Comparison of ENCODE assay signal across 10 cellular contexts in genomic region chr7:41699532-41699931, GRCh38. TPM values are rescaled to one million over a fixed set of nuclear protein-coding genes. Genes with fewer than 3 reads are reported as not detected.
DNase-seq lines count a peak whose midpoint lies in the region; ATAC-seq, FAIRE-seq and TF ChIP-seq lines count a peak whose summit lies in the region.
"Had no signal": no experiment of that assay in that cellular context is flagged by ENCODE, and none has a peak within 500 bp of the region (broad histone marks: within the 10 kb centered on the region; RNA-seq: fewer than 3 reads in every experiment).

No MANE protein-coding gene starts in this region.

- no peak for TF ChIP-seq POLR2A in testis (IDR thresholded peaks at IDR 0.05)

- H3K27ac ChIP-seq in ectodermal cell (ENCODE audit: insufficient read depth, low read depth, low read length, poor library complexity, severe bottlenecking) (no peak overlapping the region), testis (peak overlapping the region; percentile 51 to 82)

- intact Hi-C loops in testis (cut with DNase I; ENCODE audit: low total_unique reads), result no loop called here

- ATAC-seq in GM21367 (IDR thresholded peaks at IDR 0.05; ENCODE audit: unreplicated experiment), result no peak

- DNase-seq in NCI-H69 (lab: John Stamatoyannopoulos, UW) (peak; percentile 6), medulla oblongata (ENCODE audit: extremely low spot score) (peak; percentile 53), testis (no peak), RCC 7860 (ENCODE audit: low spot score) (no peak), GOT3 (lab: John Stamatoyannopoulos, UW) (no peak)
- DNase-seq in activated CD8-positive, alpha-beta memory T cell treated with anti-CD3 and anti-CD28 coated beads, Interleukin-2, amount 50 U/mL, for 4 hours, result no peak
- DNase-seq: activated CD4-positive, alpha-beta T cell treated with anti-CD3 and anti-CD28 coated beads, Interleukin-2, amount 10 ng/mL, durations not matched to agents 7 days and 5 days; NCI-H226 had no signal

- H3K9me3 ChIP-seq in ectodermal cell (ENCODE audit: control insufficient read depth, low read length), result no peaks in the 10 kb centered on the region
- H3K9me3 ChIP-seq in testis, result no peaks in the 10 kb centered on the region

- H3K4me3 ChIP-seq in ectodermal cell (ENCODE audit: insufficient read depth, low read depth, low read length) (peak overlapping the region; percentile 14), testis (peak overlapping the region; percentile 54 to 57)

- H3K36me3 ChIP-seq in ectodermal cell (ENCODE audit: control insufficient read depth, insufficient read depth, low read length), result no peaks in the 10 kb centered on the region
- no peaks in the 10 kb centered on the region for H3K36me3 ChIP-seq in testis (ENCODE audit: low read depth, missing control alignments)

- 4% methylated on average over 12 of the region's 12 CpGs for WGBS in ectodermal cell, 2 experiments
- WGBS in testis, 2 donors, result 1 to 6% methylated on average over 12 of the region's 12 CpGs

- no peak for FAIRE-seq in RCC 7860 (lab: Jason Lieb, UNC)

- peaks cover 6% of the 10 kb centered on the region for H3K4me1 ChIP-seq in ectodermal cell (ENCODE audit: control insufficient read depth, insufficient read depth, low read length)
- H3K4me1 ChIP-seq in testis, result peaks cover 4% of the 10 kb centered on the region

- TF ChIP-seq CTCF in testis (IDR thresholded peaks at IDR 0.05), result no peak

- H3K27me3 ChIP-seq in ectodermal cell (ENCODE audit: control insufficient read depth, insufficient read depth, low read length, poor library complexity, severe bottlenecking) (peaks cover 49% of the 10 kb centered on the region), testis (no peaks in the 10 kb centered on the region)

RNA-seq across cellular contexts. Expression of gene INHBA, which starts 3.4 kb away (rescaled TPM):
- not detected for polyA plus RNA-seq in ectodermal cell (2013, experiment 1 of 4)
- not detected for polyA plus RNA-seq in ectodermal cell (2013, experiment 2 of 4)
- polyA plus RNA-seq in ectodermal cell (2013, experiment 3 of 4), result 0.16 TPM
- 0.08 TPM for polyA plus RNA-seq in ectodermal cell (2013, experiment 4 of 4)
- total RNA-seq in testis, result 1 to 10 TPM; 5.7 to 8.0 TPM
- polyA plus RNA-seq in testis (ENCODE audit: insufficient read depth, low read depth, low replicate concordance), result 2.5 TPM
- total RNA-seq: activated CD4-positive, alpha-beta T cell treated with anti-CD3 and anti-CD28 coated beads, Interleukin-2, amount 10 ng/mL, durations not matched to agents 7 days and 5 days had no signal

Comparison
In these comparisons a context has a peak if more than half of its experiments do, and no peak if none do; other contexts are left out.
1. DNase-seq: peak in NCI-H69 (single experiment) and medulla oblongata (single experiment); none in testis (single experiment), activated CD8-positive, alpha-beta memory T cell treated with anti-CD3 and anti-CD28 coated beads, Interleukin-2, amount 50 U/mL, for 4 hours (single experiment), RCC 7860 (single experiment) and GOT3 (single experiment).